15 cellular contexts compared by ENCODE assay signal in genomic region chr1:199218065-199218464, GRCh38.
A peak's percentile ranks its signal among the peaks of the same experiment; 100 is the strongest.
DNase-seq lines count a peak whose midpoint lies in the region; ATAC-seq and TF ChIP-seq lines count a peak whose summit lies in the region.
"Had no signal": no experiment of that assay in that cellular context is flagged by ENCODE, and none has a peak within 500 bp of the region (broad histone marks: within the 10 kb centered on the region; RNA-seq: fewer than 3 reads in every experiment).

No MANE protein-coding gene starts in this region.

- no peak overlapping the region for H3K27ac Mint-ChIP-seq in CD4-positive, CD25-positive, alpha-beta regulatory T cell
- no peak overlapping the region for H3K27ac Mint-ChIP-seq in T-cell
- H3K27ac Mint-ChIP-seq: activated naive CD8-positive, alpha-beta T cell treated with anti-CD3 and anti-CD28 coated beads for 36 hours had no signal

- TF ChIP-seq POLR2A in body of pancreas (IDR thresholded peaks at IDR 0.05) = no peak

- no peaks in the 10 kb centered on the region for H3K36me3 ChIP-seq in CD4-positive, CD25-positive, alpha-beta regulatory T cell (ENCODE audit: control insufficient read depth, insufficient read depth, low read length)
- H3K36me3 ChIP-seq in body of pancreas (replicated peaks in 1 of 2; ENCODE audit: insufficient read depth in 1 of 2, low read depth in 2 of 2) = no peaks in the 10 kb centered on the region
- H3K36me3 ChIP-seq: right atrium auricular region, upper lobe of left lung had no signal

- peaks cover under 1 to 8% (median 5%) of the 10 kb centered on the region in 4 donors for H3K4me1 Mint-ChIP-seq in CD4-positive, CD25-positive, alpha-beta regulatory T cell
- H3K4me1 Mint-ChIP-seq in T-cell = peaks cover 2 to 7% (median 6%) of the 10 kb centered on the region in 3 donors

- no peak overlapping the region for H3K4me3 ChIP-seq in CD4-positive, CD25-positive, alpha-beta regulatory T cell (ENCODE audit: low read depth, low read length)
- no peak overlapping the region; the same call in 1 of the 2 replicates for H3K4me3 ChIP-seq in Jurkat, Clone E6-1 (ENCODE audit: low read length)
- no peak overlapping the region for H3K4me3 ChIP-seq in body of pancreas
- H3K4me3 ChIP-seq: lung, right atrium auricular region, upper lobe of left lung had no signal

- H3K27me3 Mint-ChIP-seq in CD4-positive, CD25-positive, alpha-beta regulatory T cell = no peaks in the 10 kb centered on the region
- H3K27me3 Mint-ChIP-seq in T-cell = peaks cover 0 to 1% of the 10 kb centered on the region in 2 donors
- H3K27me3 Mint-ChIP-seq: activated naive CD8-positive, alpha-beta T cell treated with anti-CD3 and anti-CD28 coated beads for 36 hours had no signal

- POLR2A ChIA-PET in T-cell (lab: Charles Lee) = no interaction called here

- TF ChIP-seq CTCF in body of pancreas (IDR thresholded peaks at IDR 0.05) = no peak

- H3K9me3 ChIP-seq in CD4-positive, CD25-positive, alpha-beta regulatory T cell (ENCODE audit: control insufficient read depth in 2 of 2, low read length in 2 of 2) = no peaks in the 10 kb centered on the region
- H3K9me3 ChIP-seq in body of pancreas = no peaks in the 10 kb centered on the region
- H3K9me3 ChIP-seq: right atrium auricular region, upper lobe of left lung had no signal

- H3K4me3 Mint-ChIP-seq in CD4-positive, CD25-positive, alpha-beta regulatory T cell = no peak overlapping the region
- H3K4me3 Mint-ChIP-seq in T-cell = no peak overlapping the region
- H3K4me3 Mint-ChIP-seq: activated naive CD8-positive, alpha-beta T cell treated with anti-CD3 and anti-CD28 coated beads for 36 hours had no signal

- CTCF ChIA-PET in T-cell (lab: Charles Lee) = interaction anchor here (0.5 to 2.2 kb wide), 4 partner anchors 8 to 387 kb away, joined by 3 to 6 read pairs (median 4); no protein-coding TSS in a partner anchor

- H3K4me1 ChIP-seq in CD4-positive, CD25-positive, alpha-beta regulatory T cell (ENCODE audit: control insufficient read depth, insufficient read depth, low read length, poor library complexity, severe bottlenecking) = no peaks in the 10 kb centered on the region
- no peaks in the 10 kb centered on the region for H3K4me1 ChIP-seq in body of pancreas
- H3K4me1 ChIP-seq: right atrium auricular region, upper lobe of left lung had no signal

- no peak overlapping the region for H3K27ac ChIP-seq in CD4-positive, CD25-positive, alpha-beta regulatory T cell (ENCODE audit: insufficient read depth, low read length, poor library complexity, severe bottlenecking)
- no peak overlapping the region for H3K27ac ChIP-seq in body of pancreas
- H3K27ac ChIP-seq: right atrium auricular region, upper lobe of left lung had no signal

- H3K36me3 Mint-ChIP-seq in CD4-positive, CD25-positive, alpha-beta regulatory T cell = no peaks in the 10 kb centered on the region
- no peaks in the 10 kb centered on the region for H3K36me3 Mint-ChIP-seq in T-cell

- H3K27me3 ChIP-seq in CD4-positive, CD25-positive, alpha-beta regulatory T cell (ENCODE audit: control insufficient read depth, insufficient read depth, low read length) = no peaks in the 10 kb centered on the region
- no peaks in the 10 kb centered on the region for H3K27me3 ChIP-seq in body of pancreas
- H3K27me3 ChIP-seq: right atrium auricular region, upper lobe of left lung had no signal

- intact Hi-C loops in body of pancreas (cut with DNase I) = no loop called here

- no peak for DNase-seq in CD4-positive, CD25-positive, alpha-beta regulatory T cell
- peak; percentile 95 for DNase-seq in Jurkat, Clone E6-1 (ENCODE audit: low read depth, low spot score)
- peak in 24 of 34 experiments; percentile 1 to 46 (median 17) for DNase-seq in T-cell
- DNase-seq in mesenteric fat pad (ENCODE audit: low spot score) = peak; percentile 76
- no peak for DNase-seq in SW 1271 (lab: John Stamatoyannopoulos, UW)
- DNase-seq in NCI-H2029 (lab: John Stamatoyannopoulos, UW) = no peak
- DNase-seq in body of pancreas = no peak
- no peak for DNase-seq in NCI-H524 (lab: John Stamatoyannopoulos, UW)
- DNase-seq: activated CD4-positive, CD25-positive, alpha-beta regulatory T cell; activated naive CD8-positive, alpha-beta T cell treated with anti-CD3 and anti-CD28 coated beads for 36 hours; stimulated activated CD4-positive, alpha-beta T cell treated with anti-CD3 and anti-CD28 coated beads, Interleukin-2, amount 100 ng/mL, for 24 hours had no signal

- peaks cover 0 to 6% (median 0%) of the 10 kb centered on the region in 7 donors for H3K9me3 Mint-ChIP-seq in CD4-positive, CD25-positive, alpha-beta regulatory T cell
- peaks cover 0 to 9% (median 0%) of the 10 kb centered on the region in 3 donors for H3K9me3 Mint-ChIP-seq in T-cell

- 78% methylated on average over 2 of the region's 2 CpGs; no CpG with 5 or more reads in 1 of the 2 donors for WGBS in body of pancreas, 2 donors

- peak; percentile 34 to 48 for ATAC-seq in CD4-positive, CD25-positive, alpha-beta regulatory T cell (ENCODE audit: low read depth in 2 of 2)
- ATAC-seq in T-cell (replicated peaks in 1 of 4) = peak in 3 of 4 experiments; percentile 33 to 78 (median 64)
- ATAC-seq in body of pancreas = no peak
- ATAC-seq: Panc1 had no signal

Comparison
In these comparisons a context has a peak if more than half of its experiments do, and no peak if none do; other contexts are left out.
1. DNase-seq: peak in Jurkat, Clone E6-1 (single experiment), T-cell (24 of 34) and mesenteric fat pad (single experiment); none in CD4-positive, CD25-positive, alpha-beta regulatory T cell (0 of 3), SW 1271 (0 of 2), NCI-H2029 (single experiment), body of pancreas (0 of 4) and NCI-H524 (0 of 2).